Comparison of ENCODE assay signal across 15 cellular contexts in genomic region chr14:93228550-93228949, GRCh38. TPM values are rescaled to one million over a fixed set of nuclear protein-coding genes. Genes with fewer than 3 reads are reported as not detected.
A peak's percentile ranks its signal among the peaks of the same experiment; 100 is the strongest.
DNase-seq lines count a peak whose midpoint lies in the region; ATAC-seq, FAIRE-seq and TF ChIP-seq lines count a peak whose summit lies in the region.
"Had no signal": no experiment of that assay in that cellular context is flagged by ENCODE, and none has a peak within 500 bp of the region (broad histone marks: within the 10 kb centered on the region; RNA-seq: fewer than 3 reads in every experiment).

No MANE protein-coding gene starts in this region.

- H3K36me3 ChIP-seq in HepG2 (replicated peaks in 1 of 2; ENCODE audit: control insufficient read depth in 1 of 2, insufficient read depth in 2 of 2, low read length in 2 of 2) (peaks cover 5 to 11% of the 10 kb centered on the region in 2 experiments), right lobe of liver (peaks cover 0 to 26% (median 9%) of the 10 kb centered on the region in 4 donors), GM12878 (ENCODE audit: control insufficient read depth in 2 of 2, insufficient read depth in 2 of 2, low read length in 1 of 2) (peaks cover 4 to 8% of the 10 kb centered on the region in 2 experiments; a peak in 2 of 4 replicates)

- SMC1A ChIA-PET in GM12878 (lab: Charles Lee; ENCODE audit: uncharacterized antibody, unreplicated experiment): interaction anchor here (1.3 kb wide), 1 partner anchor 308 kb away, joined by 4 read pairs; no protein-coding TSS in a partner anchor

- in situ Hi-C loops in HepG2 (cut with HindIII; ENCODE audit: extremely low pct_ligation_motif_present, low pct_unique_long_range_greater_than_20kb): no loop called here
- in situ Hi-C loops in GM12878 (cut with MboI): loop anchor here (25.0 kb wide), 1 partner anchor 309 kb away; no protein-coding TSS in a partner anchor

- 97% methylated on average over 7 of the region's 8 CpGs for WGBS in HepG2 (ENCODE audit: low lambda C conversion rate)
- WGBS in right lobe of liver (ENCODE audit: insufficient coverage, low coverage, low lambda C conversion rate, missing lambda C conversion rate): 86% methylated on average over 8 of the region's 8 CpGs
- WGBS in GM12878 (ENCODE audit: insufficient coverage, insufficient replicate concordance, low lambda C conversion rate, missing lambda C conversion rate): 98% methylated on average over 8 of the region's 8 CpGs

- H3K4me3 ChIP-seq in HepG2 (replicated peaks in 1 of 3; ENCODE audit: insufficient read depth in 1 of 3, low read depth in 2 of 3, low read length in 3 of 3) (no peak overlapping the region), right lobe of liver (no peak overlapping the region), GM12878 (no peak overlapping the region)
- H3K4me3 ChIP-seq: BLaER1 treated with 17β-estradiol and CSF1 and Interleukin-3, amounts not matched to agents 10 nM and 100 nM; GM23338 had no signal

- FAIRE-seq in HepG2 (lab: Jason Lieb, UNC) (no peak), GM12878 (lab: Jason Lieb, UNC) (no peak)
- FAIRE-seq: D721Med, G401.6, GM12892, GM18507 had no signal

- intact Hi-C loops in HepG2 (cut with micrococcal nuclease; ENCODE audit: unreplicated experiment) (no loop called here), right lobe of liver (cut with DNase I) (no loop called here), GM12878 (cut with micrococcal nuclease; ENCODE audit: unreplicated experiment) (no loop called here), left colon (cut with DNase I, micrococcal nuclease) (no loop called here)

- H3K4me2 ChIP-seq in HepG2 (ENCODE audit: low read depth, low read length) (no peak overlapping the region), GM12878 (ENCODE audit: control insufficient read depth, insufficient read depth) (no peak overlapping the region)
- H3K4me2 ChIP-seq: BLaER1 treated with 17β-estradiol and CSF1 and Interleukin-3, amounts not matched to agents 10 nM and 100 nM; GM23338 had no signal

- no peaks in the 10 kb centered on the region for H3K79me2 ChIP-seq in HepG2 (ENCODE audit: insufficient read depth, low read length)
- H3K79me2 ChIP-seq in GM12878 (ENCODE audit: control insufficient read depth, insufficient read depth, low read length): no peaks in the 10 kb centered on the region

- TF ChIP-seq CTCF in HepG2 (CRISPR knock-in tag; IDR thresholded peaks at IDR 0.05) (no peak), right lobe of liver (IDR thresholded peaks at IDR 0.05) (no peak), GM12878 (IDR thresholded peaks at IDR 0.05 in 2 of 3, conservative IDR thresholded peaks at IDR 0.05 in 1 of 3; ENCODE audit: control insufficient read depth in 2 of 3, extremely low read depth in 1 of 3, insufficient read depth in 1 of 3, low read depth in 3 of 3, low read length in 3 of 3) (no peak)

- TF ChIP-seq EP300 in HepG2 (IDR thresholded peaks at IDR 0.05; ENCODE audit: low read depth in 2 of 2, low read length in 2 of 2) (no peak), HepG2 (CRISPR knock-in tag; IDR thresholded peaks at IDR 0.05; ENCODE audit: borderline replicate concordance) (no peak), GM12878 (IDR thresholded peaks at IDR 0.05; ENCODE audit: borderline replicate concordance in 1 of 2, control insufficient read depth in 1 of 2, low read depth in 2 of 2, low read length in 2 of 2) (no peak)

- POLR2A ChIA-PET in HepG2 (lab: Yijun Ruan, JAX) (no interaction called here), GM12878 (lab: Charles Lee) (no interaction called here)

- TF ChIP-seq POLR2A in HepG2 (IDR thresholded peaks at IDR 0.05; ENCODE audit: insufficient read depth in 1 of 2, low read depth in 2 of 2, low read length in 2 of 2): no peak
- TF ChIP-seq POLR2A in right lobe of liver (IDR thresholded peaks at IDR 0.05): no peak
- no peak for TF ChIP-seq POLR2A in GM12878 (IDR thresholded peaks at IDR 0.05; ENCODE audit: low read depth, low read length)

- H3K9me3 ChIP-seq in HepG2 (ENCODE audit: low read length) (no peaks in the 10 kb centered on the region), right lobe of liver (no peaks in the 10 kb centered on the region), GM12878 (replicated peaks; ENCODE audit: control insufficient read depth, insufficient read depth, low read length) (no peaks in the 10 kb centered on the region)

- H3K4me1 ChIP-seq in HepG2 (ENCODE audit: insufficient read depth, low read length) (no peaks in the 10 kb centered on the region), right lobe of liver (no peaks in the 10 kb centered on the region), GM12878 (ENCODE audit: control insufficient read depth, insufficient read depth, low read length) (no peaks in the 10 kb centered on the region; the same call in 1 of the 2 replicates)
- H3K4me1 ChIP-seq: BLaER1 treated with 17β-estradiol and CSF1 and Interleukin-3, amounts not matched to agents 10 nM and 100 nM had no signal

- DNase-seq in HepG2 (ENCODE audit: low spot score) (no peak), right lobe of liver (no peak), GM12878 (ENCODE audit: low read depth, low spot score) (no peak), left colon (no peak)
- DNase-seq: 8988T; CD8-positive, alpha-beta T cell; H9 had no signal

- H4K20me1 ChIP-seq in HepG2 (ENCODE audit: insufficient read depth, low read length) (no peaks in the 10 kb centered on the region), GM12878 (ENCODE audit: control insufficient read depth, insufficient read depth) (no peaks in the 10 kb centered on the region)
- H4K20me1 ChIP-seq: BLaER1 treated with 17β-estradiol and CSF1 and Interleukin-3, amounts not matched to agents 10 nM and 100 nM had no signal

- H3K9ac ChIP-seq in HepG2 (ENCODE audit: insufficient read depth, low read depth, low read length) (no peak overlapping the region), GM12878 (ENCODE audit: control insufficient read depth, insufficient read depth, low read length) (no peak overlapping the region)
- H3K9ac ChIP-seq: BLaER1 treated with 17β-estradiol and CSF1 and Interleukin-3, amounts not matched to agents 10 nM and 100 nM had no signal

- H3K27me3 ChIP-seq in HepG2 (ENCODE audit: control insufficient read depth in 1 of 2, insufficient read depth in 2 of 2, low read length in 2 of 2): no peaks in the 10 kb centered on the region
- no peaks in the 10 kb centered on the region for H3K27me3 ChIP-seq in right lobe of liver
- H3K27me3 ChIP-seq in GM12878 (replicated peaks in 1 of 2; ENCODE audit: control insufficient read depth in 2 of 2, insufficient read depth in 2 of 2, low read length in 1 of 2): no peaks in the 10 kb centered on the region
- H3K27me3 ChIP-seq: BLaER1 treated with 17β-estradiol and CSF1 and Interleukin-3, amounts not matched to agents 10 nM and 100 nM had no signal

- TF ChIP-seq RAD21 in HepG2 (CRISPR knock-in tag; IDR thresholded peaks at IDR 0.05) (no peak), GM12878 (IDR thresholded peaks at IDR 0.05; ENCODE audit: insufficient read depth, low read depth, low read length) (no peak)

- RAD21 ChIA-PET in GM12878 (lab: Charles Lee; ENCODE audit: unreplicated experiment): interaction anchor here (0.6 kb wide), 1 partner anchor 27 kb away, joined by 3 read pairs; no protein-coding TSS in a partner anchor

- H2AFZ ChIP-seq in HepG2 (ENCODE audit: low read length): no peak overlapping the region
- no peak overlapping the region for H2AFZ ChIP-seq in GM12878 (ENCODE audit: control insufficient read depth, low read depth, low read length)
- H2AFZ ChIP-seq: GM23338 had no signal

- BruUV-seq in HepG2 (replicated peaks; lab: Mats Ljungman, UMichigan) (no TSS peak), GM12878 (replicated peaks; lab: Mats Ljungman, UMichigan) (TSS peak; percentile 59)

- H3K27ac ChIP-seq in HepG2 (ENCODE audit: extremely low read length, insufficient read depth, low read length): no peak overlapping the region
- H3K27ac ChIP-seq in right lobe of liver: no peak overlapping the region
- no peak overlapping the region for H3K27ac ChIP-seq in GM12878 (ENCODE audit: control insufficient read depth, insufficient read depth)
- H3K27ac ChIP-seq: BLaER1 treated with 17β-estradiol and CSF1 and Interleukin-3, amounts not matched to agents 10 nM and 100 nM had no signal

- no peak for ATAC-seq in HepG2
- no peak for ATAC-seq in right lobe of liver
- ATAC-seq in GM12878: no peak
- ATAC-seq in left colon: no peak
- no peak for ATAC-seq in GM21515 (IDR thresholded peaks at IDR 0.05; ENCODE audit: unreplicated experiment)
- no peak for ATAC-seq in HG02642 (IDR thresholded peaks at IDR 0.05; ENCODE audit: poor library complexity, unreplicated experiment)
- ATAC-seq: CD8-positive, alpha-beta T cell; GM23338 had no signal

- CTCF ChIA-PET in HepG2 (lab: Yijun Ruan, JAX; ENCODE audit: low intra/inter-chr PET ratio, low total read pairs): no interaction called here
- CTCF ChIA-PET in GM12878 (lab: Yijun Ruan, JAX): no interaction called here

RNA-seq across cellular contexts. Expression of gene UBR7, which starts 21.5 kb away (rescaled TPM):
- 19.7 and 35.5 TPM in 2 replicates for total RNA-seq in HepG2 (2016; rRNA removed; fragmentation: Illumina TruSeq; extraction: Trizol)
- 2.1 and 2.3 TPM in 2 replicates for total RNA-seq in HepG2 (2016; cell fraction: cytosol; rRNA removed; fragmentation: Illumina TruSeq; extraction: Trizol; ENCODE audit: low read depth)
- 20.8 and 37.3 TPM in 2 replicates for total RNA-seq in HepG2 (2016; cell fraction: insoluble cytoplasmic fraction; rRNA removed; fragmentation: Illumina TruSeq; extraction: Trizol)
- 9.5 and 11.1 TPM in 2 replicates for total RNA-seq in HepG2 (2016; cell fraction: membrane; rRNA removed; fragmentation: Illumina TruSeq; extraction: Trizol)
- 10.5 and 10.7 TPM in 2 replicates for total RNA-seq in HepG2 (2016; cell fraction: nucleus; rRNA removed; fragmentation: Illumina TruSeq; extraction: Trizol)
- 8.5 and 11.0 TPM in 2 replicates for polyA plus RNA-seq in HepG2 (2011; rRNA removed)
- polyA plus RNA-seq in HepG2 (2011; cell fraction: cytosol; rRNA removed): 6.5 and 8.1 TPM in 2 replicates
- polyA plus RNA-seq in HepG2 (2011; cell fraction: nucleus; rRNA removed): 6.4 and 6.8 TPM in 2 replicates
- polyA plus RNA-seq in HepG2 (2012): 6.1 and 10.7 TPM in 2 replicates
- polyA plus RNA-seq in HepG2 (2016; cell fraction: cytosol; fragmentation: Illumina TruSeq; extraction: Trizol; ENCODE audit: low read depth): 1.8 and 2.0 TPM in 2 replicates
- 34.6 and 35.6 TPM in 2 replicates for polyA plus RNA-seq in HepG2 (2016; cell fraction: insoluble cytoplasmic fraction; fragmentation: Illumina TruSeq; extraction: Trizol; ENCODE audit: low read depth)
- 5.7 and 6.7 TPM in 2 replicates for polyA plus RNA-seq in HepG2 (2016; cell fraction: membrane; fragmentation: Illumina TruSeq; extraction: Trizol; ENCODE audit: low read depth)
- 15.4 and 15.7 TPM in 2 replicates for polyA plus RNA-seq in HepG2 (2016; cell fraction: nucleus; fragmentation: Illumina TruSeq; extraction: Trizol; ENCODE audit: insufficient read depth, low read depth)
- 6.6 and 21.0 TPM in 2 replicates for polyA minus RNA-seq in HepG2 (2011; rRNA and poly(A)+ RNA removed; ENCODE audit: low replicate concordance)
- polyA minus RNA-seq in HepG2 (2011; cell fraction: cytosol; rRNA and poly(A)+ RNA removed): 6.9 and 11.5 TPM in 2 replicates
- polyA minus RNA-seq in HepG2 (2011; cell fraction: nucleus; rRNA and poly(A)+ RNA removed): 7.5 and 8.0 TPM in 2 replicates
- total RNA-seq in right lobe of liver: 10 to 100 TPM in 2 of 6 experiments, 1 to 10 TPM in 4; 7.1 to 16.6 (median 8.4) TPM
- 19.5 and 23.5 TPM in 2 replicates for total RNA-seq in GM12878 (2013; cell fraction: nucleolus; rRNA removed)
- total RNA-seq in GM12878 (2014; rRNA removed): 59.5 and 60.0 TPM in 2 replicates
- total RNA-seq in GM12878 (2014; rRNA removed; fragmentation: Illumina TruSeq; extraction: Trizol): 32.2 and 33.4 TPM in 2 replicates
- 33.1 and 36.6 TPM in 2 replicates for total RNA-seq in GM12878 (2021)
- polyA plus RNA-seq in GM12878 (2011; ENCODE audit: low read depth): 20.3 TPM
- polyA plus RNA-seq in GM12878 (2011; rRNA removed): 85.6 and 99.2 TPM in 2 replicates
- polyA plus RNA-seq in GM12878 (2011; cell fraction: cytosol; rRNA removed): 53.5 and 53.8 TPM in 2 replicates
- polyA plus RNA-seq in GM12878 (2011; cell fraction: nucleus; rRNA removed): 40.5 and 45.1 TPM in 2 replicates
- polyA plus RNA-seq in GM12878 (2012): 23.0 and 28.6 TPM in 2 replicates
- 47.3 and 59.0 TPM in 2 replicates for polyA plus RNA-seq in GM12878 (2014; fragmentation: Illumina TruSeq; extraction: Trizol)
- polyA plus RNA-seq in GM12878 (2014; fragmentation: Nextera tagmentation; extraction: Ambion mirVana): 10 to 100 TPM; 14.3 to 20.8 TPM
- polyA plus RNA-seq in GM12878 (2014; rRNA removed): 52.6 and 67.0 TPM in 2 replicates
- 10 to 100 TPM; 63.3 to 66.7 TPM for polyA plus RNA-seq in GM12878 (2016; fragmentation: Nextera tagmentation; extraction: Ambion mirVana)
- 42.2 and 43.7 TPM in 2 replicates for polyA minus RNA-seq in GM12878 (2011; rRNA and poly(A)+ RNA removed)
- 26.9 and 29.5 TPM in 2 replicates for polyA minus RNA-seq in GM12878 (2011; cell fraction: cytosol; rRNA and poly(A)+ RNA removed)
- polyA minus RNA-seq in GM12878 (2011; cell fraction: nucleus; rRNA and poly(A)+ RNA removed): 22.7 and 26.8 TPM in 2 replicates
- total RNA-seq in left colon: 10 to 100 TPM; 22.9 to 24.0 TPM

RNA-seq across cellular contexts. Expression of gene GON7, which starts 21.7 kb away (rescaled TPM):
- total RNA-seq in HepG2 (2016; rRNA removed; fragmentation: Illumina TruSeq; extraction: Trizol): 28.0 and 45.9 TPM in 2 replicates
- total RNA-seq in HepG2 (2016; cell fraction: cytosol; rRNA removed; fragmentation: Illumina TruSeq; extraction: Trizol; ENCODE audit: low read depth): 10.0 and 10.6 TPM in 2 replicates
- 31.3 and 51.3 TPM in 2 replicates for total RNA-seq in HepG2 (2016; cell fraction: insoluble cytoplasmic fraction; rRNA removed; fragmentation: Illumina TruSeq; extraction: Trizol)
- total RNA-seq in HepG2 (2016; cell fraction: membrane; rRNA removed; fragmentation: Illumina TruSeq; extraction: Trizol): 19.3 and 22.3 TPM in 2 replicates
- total RNA-seq in HepG2 (2016; cell fraction: nucleus; rRNA removed; fragmentation: Illumina TruSeq; extraction: Trizol): 10.7 and 11.5 TPM in 2 replicates
- 8.9 and 11.9 TPM in 2 replicates for polyA plus RNA-seq in HepG2 (2011; rRNA removed)
- polyA plus RNA-seq in HepG2 (2011; cell fraction: cytosol; rRNA removed): 6.4 and 8.8 TPM in 2 replicates
- 1.5 and 2.1 TPM in 2 replicates for polyA plus RNA-seq in HepG2 (2011; cell fraction: nucleus; rRNA removed)
- polyA plus RNA-seq in HepG2 (2012): 12.2 and 13.2 TPM in 2 replicates
- 10.7 and 11.1 TPM in 2 replicates for polyA plus RNA-seq in HepG2 (2016; cell fraction: cytosol; fragmentation: Illumina TruSeq; extraction: Trizol; ENCODE audit: low read depth)
- polyA plus RNA-seq in HepG2 (2016; cell fraction: insoluble cytoplasmic fraction; fragmentation: Illumina TruSeq; extraction: Trizol; ENCODE audit: low read depth): 47.3 and 54.8 TPM in 2 replicates
- 19.2 and 21.7 TPM in 2 replicates for polyA plus RNA-seq in HepG2 (2016; cell fraction: membrane; fragmentation: Illumina TruSeq; extraction: Trizol; ENCODE audit: low read depth)
- polyA plus RNA-seq in HepG2 (2016; cell fraction: nucleus; fragmentation: Illumina TruSeq; extraction: Trizol; ENCODE audit: insufficient read depth, low read depth): 15.8 and 18.4 TPM in 2 replicates
- 2.3 and 3.7 TPM in 2 replicates for polyA minus RNA-seq in HepG2 (2011; rRNA and poly(A)+ RNA removed; ENCODE audit: low replicate concordance)
- polyA minus RNA-seq in HepG2 (2011; cell fraction: cytosol; rRNA and poly(A)+ RNA removed): 2.7 and 4.6 TPM in 2 replicates
- polyA minus RNA-seq in HepG2 (2011; cell fraction: nucleus; rRNA and poly(A)+ RNA removed): 2.3 and 2.4 TPM in 2 replicates
- total RNA-seq in right lobe of liver: 1 to 10 TPM; 4.1 to 9.0 (median 5.6) TPM
- total RNA-seq in GM12878 (2013; cell fraction: nucleolus; rRNA removed): 6.7 and 10.1 TPM in 2 replicates
- 33.4 and 37.0 TPM in 2 replicates for total RNA-seq in GM12878 (2014; rRNA removed)
- 29.2 and 32.6 TPM in 2 replicates for total RNA-seq in GM12878 (2014; rRNA removed; fragmentation: Illumina TruSeq; extraction: Trizol)
- total RNA-seq in GM12878 (2021): 18.5 and 21.6 TPM in 2 replicates
- 4.7 TPM for polyA plus RNA-seq in GM12878 (2011; ENCODE audit: low read depth)
- polyA plus RNA-seq in GM12878 (2011; rRNA removed): 40.3 and 59.8 TPM in 2 replicates
- 12.3 and 14.2 TPM in 2 replicates for polyA plus RNA-seq in GM12878 (2011; cell fraction: cytosol; rRNA removed)
- polyA plus RNA-seq in GM12878 (2011; cell fraction: nucleus; rRNA removed): 14.3 and 15.4 TPM in 2 replicates
- polyA plus RNA-seq in GM12878 (2012): 13.2 and 14.7 TPM in 2 replicates
- 27.2 and 30.5 TPM in 2 replicates for polyA plus RNA-seq in GM12878 (2014; fragmentation: Illumina TruSeq; extraction: Trizol)
- 10 to 100 TPM; 25.9 to 31.2 TPM for polyA plus RNA-seq in GM12878 (2014; fragmentation: Nextera tagmentation; extraction: Ambion mirVana)
- polyA plus RNA-seq in GM12878 (2014; rRNA removed): 34.5 and 35.2 TPM in 2 replicates
- 10 to 100 TPM; 53.6 to 59.0 TPM for polyA plus RNA-seq in GM12878 (2016; fragmentation: Nextera tagmentation; extraction: Ambion mirVana)
- 6.2 and 6.9 TPM in 2 replicates for polyA minus RNA-seq in GM12878 (2011; rRNA and poly(A)+ RNA removed)
- 5.7 and 7.5 TPM in 2 replicates for polyA minus RNA-seq in GM12878 (2011; cell fraction: cytosol; rRNA and poly(A)+ RNA removed)
- polyA minus RNA-seq in GM12878 (2011; cell fraction: nucleus; rRNA and poly(A)+ RNA removed): 6.9 and 10.0 TPM in 2 replicates
- 10 to 100 TPM; 17.8 to 21.3 TPM for total RNA-seq in left colon

RNA-seq across cellular contexts. Expression of gene LYSET, which starts 43.4 kb away (rescaled TPM):
- total RNA-seq in HepG2 (2016; rRNA removed; fragmentation: Illumina TruSeq; extraction: Trizol) (19.1 and 20.1 TPM in 2 replicates), right lobe of liver (10 to 100 TPM in 1 of 6 experiments, 1 to 10 TPM in 5; 4.0 to 11.0 (median 7.7) TPM), GM12878 (2014; rRNA removed) (12.6 and 14.8 TPM in 2 replicates), GM12878 (2014; rRNA removed; fragmentation: Illumina TruSeq; extraction: Trizol) (10.9 and 14.4 TPM in 2 replicates), GM12878 (2021) (15.4 and 16.6 TPM in 2 replicates), left colon (10 to 100 TPM; 30.0 to 32.0 TPM)
- 42.0 and 42.3 TPM in 2 replicates for total RNA-seq in HepG2 (2016; cell fraction: cytosol; rRNA removed; fragmentation: Illumina TruSeq; extraction: Trizol; ENCODE audit: low read depth)
- total RNA-seq in HepG2 (2016; cell fraction: insoluble cytoplasmic fraction; rRNA removed; fragmentation: Illumina TruSeq; extraction: Trizol): 16.7 and 22.4 TPM in 2 replicates
- total RNA-seq in HepG2 (2016; cell fraction: membrane; rRNA removed; fragmentation: Illumina TruSeq; extraction: Trizol): 51.5 and 52.1 TPM in 2 replicates
- total RNA-seq in HepG2 (2016; cell fraction: nucleus; rRNA removed; fragmentation: Illumina TruSeq; extraction: Trizol): 12.2 and 14.3 TPM in 2 replicates
- polyA plus RNA-seq in HepG2 (2011; rRNA removed) (36.4 and 36.6 TPM in 2 replicates), GM12878 (2011; rRNA removed) (29.5 and 34.7 TPM in 2 replicates), GM12878 (2014; fragmentation: Illumina TruSeq; extraction: Trizol) (16.0 and 24.1 TPM in 2 replicates), GM12878 (2014; fragmentation: Nextera tagmentation; extraction: Ambion mirVana) (10 to 100 TPM; 33.4 to 34.5 TPM), GM12878 (2014; rRNA removed) (11.1 and 11.9 TPM in 2 replicates), GM12878 (2016; fragmentation: Nextera tagmentation; extraction: Ambion mirVana) (10 to 100 TPM; 26.5 to 30.1 TPM)
- polyA plus RNA-seq in HepG2 (2011; cell fraction: cytosol; rRNA removed): 16.8 and 29.8 TPM in 2 replicates
- polyA plus RNA-seq in HepG2 (2011; cell fraction: nucleus; rRNA removed): 5.7 and 8.0 TPM in 2 replicates
- polyA plus RNA-seq in HepG2 (2012): 31.1 and 33.0 TPM in 2 replicates
- polyA plus RNA-seq in HepG2 (2016; cell fraction: cytosol; fragmentation: Illumina TruSeq; extraction: Trizol; ENCODE audit: low read depth): 79.3 and 89.7 TPM in 2 replicates
- polyA plus RNA-seq in HepG2 (2016; cell fraction: insoluble cytoplasmic fraction; fragmentation: Illumina TruSeq; extraction: Trizol; ENCODE audit: low read depth): 30.2 and 31.4 TPM in 2 replicates
- polyA plus RNA-seq in HepG2 (2016; cell fraction: membrane; fragmentation: Illumina TruSeq; extraction: Trizol; ENCODE audit: low read depth): 77.9 and 80.5 TPM in 2 replicates
- 26.1 and 29.5 TPM in 2 replicates for polyA plus RNA-seq in HepG2 (2016; cell fraction: nucleus; fragmentation: Illumina TruSeq; extraction: Trizol; ENCODE audit: insufficient read depth, low read depth)
- polyA minus RNA-seq in HepG2 (2011; rRNA and poly(A)+ RNA removed; ENCODE audit: low replicate concordance): 9.2 and 13.6 TPM in 2 replicates
- polyA minus RNA-seq in HepG2 (2011; cell fraction: cytosol; rRNA and poly(A)+ RNA removed): 7.6 and 9.5 TPM in 2 replicates
- 11.3 and 12.2 TPM in 2 replicates for polyA minus RNA-seq in HepG2 (2011; cell fraction: nucleus; rRNA and poly(A)+ RNA removed)
- 16.2 and 18.2 TPM in 2 replicates for total RNA-seq in GM12878 (2013; cell fraction: nucleolus; rRNA removed)
- polyA plus RNA-seq in GM12878 (2011; ENCODE audit: low read depth): 13.1 TPM
- polyA plus RNA-seq in GM12878 (2011; cell fraction: cytosol; rRNA removed): 12.5 and 17.6 TPM in 2 replicates
- 8.6 and 12.3 TPM in 2 replicates for polyA plus RNA-seq in GM12878 (2011; cell fraction: nucleus; rRNA removed)
- polyA plus RNA-seq in GM12878 (2012): 12.0 and 12.7 TPM in 2 replicates
- 12.7 and 13.1 TPM in 2 replicates for polyA minus RNA-seq in GM12878 (2011; rRNA and poly(A)+ RNA removed)
- polyA minus RNA-seq in GM12878 (2011; cell fraction: cytosol; rRNA and poly(A)+ RNA removed): 0.94 and 7.8 TPM in 2 replicates
- polyA minus RNA-seq in GM12878 (2011; cell fraction: nucleus; rRNA and poly(A)+ RNA removed): 7.9 and 12.0 TPM in 2 replicates

RNA-seq across cellular contexts. Expression of gene MOAP1, which starts 43.9 kb away (rescaled TPM):
- total RNA-seq in HepG2 (2016; rRNA removed; fragmentation: Illumina TruSeq; extraction: Trizol): 14.6 and 14.9 TPM in 2 replicates
- total RNA-seq in HepG2 (2016; cell fraction: cytosol; rRNA removed; fragmentation: Illumina TruSeq; extraction: Trizol; ENCODE audit: low read depth): 2.6 TPM in 2 replicates
- total RNA-seq in HepG2 (2016; cell fraction: insoluble cytoplasmic fraction; rRNA removed; fragmentation: Illumina TruSeq; extraction: Trizol): 14.8 and 15.2 TPM in 2 replicates
- total RNA-seq in HepG2 (2016; cell fraction: membrane; rRNA removed; fragmentation: Illumina TruSeq; extraction: Trizol): 7.5 and 8.6 TPM in 2 replicates
- total RNA-seq in HepG2 (2016; cell fraction: nucleus; rRNA removed; fragmentation: Illumina TruSeq; extraction: Trizol): 10.0 and 11.2 TPM in 2 replicates
- polyA plus RNA-seq in HepG2 (2011; rRNA removed): 47.0 and 48.6 TPM in 2 replicates
- 34.9 and 57.3 TPM in 2 replicates for polyA plus RNA-seq in HepG2 (2011; cell fraction: cytosol; rRNA removed)
- 12.5 and 24.3 TPM in 2 replicates for polyA plus RNA-seq in HepG2 (2011; cell fraction: nucleus; rRNA removed)
- 22.2 and 29.6 TPM in 2 replicates for polyA plus RNA-seq in HepG2 (2012)
- 2.0 and 2.1 TPM in 2 replicates for polyA plus RNA-seq in HepG2 (2016; cell fraction: cytosol; fragmentation: Illumina TruSeq; extraction: Trizol; ENCODE audit: low read depth)
- 13.6 and 14.1 TPM in 2 replicates for polyA plus RNA-seq in HepG2 (2016; cell fraction: insoluble cytoplasmic fraction; fragmentation: Illumina TruSeq; extraction: Trizol; ENCODE audit: low read depth)
- polyA plus RNA-seq in HepG2 (2016; cell fraction: membrane; fragmentation: Illumina TruSeq; extraction: Trizol; ENCODE audit: low read depth): 5.0 and 5.9 TPM in 2 replicates
- polyA plus RNA-seq in HepG2 (2016; cell fraction: nucleus; fragmentation: Illumina TruSeq; extraction: Trizol; ENCODE audit: insufficient read depth, low read depth): 16.6 and 18.7 TPM in 2 replicates
- polyA minus RNA-seq in HepG2 (2011; rRNA and poly(A)+ RNA removed; ENCODE audit: low replicate concordance): 6.5 and 13.5 TPM in 2 replicates
- polyA minus RNA-seq in HepG2 (2011; cell fraction: cytosol; rRNA and poly(A)+ RNA removed): 14.9 and 19.2 TPM in 2 replicates
- 8.9 and 11.3 TPM in 2 replicates for polyA minus RNA-seq in HepG2 (2011; cell fraction: nucleus; rRNA and poly(A)+ RNA removed)
- 10 to 100 TPM in 4 of 6 experiments, 1 to 10 TPM in 2; 9.4 to 13.5 (median 11.3) TPM for total RNA-seq in right lobe of liver
- total RNA-seq in GM12878 (2013; cell fraction: nucleolus; rRNA removed): 24.9 and 26.0 TPM in 2 replicates
- total RNA-seq in GM12878 (2014; rRNA removed): 14.2 and 18.1 TPM in 2 replicates
- total RNA-seq in GM12878 (2014; rRNA removed; fragmentation: Illumina TruSeq; extraction: Trizol): 11.9 and 13.5 TPM in 2 replicates
- total RNA-seq in GM12878 (2021): 12.1 and 12.5 TPM in 2 replicates
- 15.7 TPM for polyA plus RNA-seq in GM12878 (2011; ENCODE audit: low read depth)
- 51.9 and 59.0 TPM in 2 replicates for polyA plus RNA-seq in GM12878 (2011; rRNA removed)
- 34.8 and 37.1 TPM in 2 replicates for polyA plus RNA-seq in GM12878 (2011; cell fraction: cytosol; rRNA removed)
- polyA plus RNA-seq in GM12878 (2011; cell fraction: nucleus; rRNA removed): 19.4 and 23.4 TPM in 2 replicates
- 17.4 and 18.1 TPM in 2 replicates for polyA plus RNA-seq in GM12878 (2012)
- polyA plus RNA-seq in GM12878 (2014; fragmentation: Illumina TruSeq; extraction: Trizol): 10.3 and 13.8 TPM in 2 replicates
- polyA plus RNA-seq in GM12878 (2014; fragmentation: Nextera tagmentation; extraction: Ambion mirVana): 1 to 10 TPM; 3.1 to 5.2 TPM
- polyA plus RNA-seq in GM12878 (2014; rRNA removed): 15.4 and 17.2 TPM in 2 replicates
- 1 to 10 TPM; 7.7 to 8.0 TPM for polyA plus RNA-seq in GM12878 (2016; fragmentation: Nextera tagmentation; extraction: Ambion mirVana)
- 18.0 and 20.8 TPM in 2 replicates for polyA minus RNA-seq in GM12878 (2011; rRNA and poly(A)+ RNA removed)
- polyA minus RNA-seq in GM12878 (2011; cell fraction: cytosol; rRNA and poly(A)+ RNA removed): 10.0 and 10.5 TPM in 2 replicates
- polyA minus RNA-seq in GM12878 (2011; cell fraction: nucleus; rRNA and poly(A)+ RNA removed): 10.6 and 13.4 TPM in 2 replicates
- total RNA-seq in left colon: 10 to 100 TPM; 17.8 to 20.0 TPM
